8 cellular contexts compared by ENCODE assay signal in the genomic region with DNA sequence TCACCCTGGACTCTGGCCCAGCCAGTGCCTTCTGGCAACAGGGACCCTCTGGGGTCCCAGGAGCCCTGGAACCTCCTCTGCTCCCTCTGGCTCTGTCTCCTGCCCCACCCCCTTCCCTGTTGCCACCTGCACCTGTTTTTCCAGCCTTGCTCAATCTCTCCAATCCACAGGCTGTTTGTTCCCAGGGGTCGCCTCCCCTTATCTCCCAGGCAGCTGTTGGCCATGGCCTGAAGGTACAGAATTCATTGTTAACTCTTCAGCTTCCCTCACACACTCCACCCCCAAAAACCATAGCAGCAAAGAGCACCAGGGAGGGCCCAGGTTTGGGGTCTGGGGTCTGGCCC. TPM values are rescaled to one million over a fixed set of nuclear protein-coding genes. Genes with fewer than 3 reads are reported as not detected.
DNase-seq lines count a peak whose midpoint lies in the region; ATAC-seq and TF ChIP-seq lines count a peak whose summit lies in the region.

No MANE protein-coding gene starts in this region.

- 25 to 32% (median 32%) methylated on average over 1 of the region's 1 CpG for WGBS in psoas muscle, 3 donors

- no peak overlapping the region for H3K4me3 ChIP-seq in coronary artery
- H3K4me3 ChIP-seq in psoas muscle, result peak overlapping the region; percentile 6

- peaks cover 37% of the 10 kb centered on the region for H3K4me1 ChIP-seq in psoas muscle

- H3K27me3 ChIP-seq in psoas muscle (ENCODE audit: insufficient read depth in 3 of 3, low read length in 2 of 3), result no peaks in the 10 kb centered on the region

- no peaks in the 10 kb centered on the region for H3K36me3 ChIP-seq in psoas muscle (ENCODE audit: insufficient read depth in 1 of 2, low read depth in 1 of 2)

- peak overlapping the region; percentile 88 to 97 for H3K27ac ChIP-seq in coronary artery
- peak overlapping the region; percentile 94 for H3K27ac ChIP-seq in psoas muscle

- DNase-seq in DMS 273 treated with DMSO at 0.1 percent for 48 hours (lab: John Stamatoyannopoulos, UW) (peak; percentile 55), NCI-H2171 treated with DMSO at 0.1 percent for 48 hours (lab: John Stamatoyannopoulos, UW) (peak; percentile 98), coronary artery (ENCODE audit: low spot score) (no peak), psoas muscle (no peak), cortex of kidney (lab: John Stamatoyannopoulos, UW) (no peak), Ammon's horn (ENCODE audit: low spot score) (no peak)
- no peak for DNase-seq in stimulated activated naive CD4-positive, alpha-beta T cell treated with Interleukin-2 at 50 U/mL for 16 hours (lab: John Stamatoyannopoulos, UW)
- DNase-seq in activated CD4-positive, alpha-beta T cell treated with anti-CD3 and anti-CD28 coated beads, Interleukin-2, amount 50 U/mL, for 48 hours, result no peak

- no peak for TF ChIP-seq CTCF in coronary artery (IDR thresholded peaks at IDR 0.05)
- no peak for TF ChIP-seq CTCF in psoas muscle (IDR thresholded peaks at IDR 0.05)

- H3K9me3 ChIP-seq in psoas muscle, result no peaks in the 10 kb centered on the region

- peak in 3 of 4 donors; percentile 7 to 32 (median 17) for ATAC-seq in psoas muscle

- intact Hi-C loops in psoas muscle (cut with DNase I), result no loop called here

RNA-seq across cellular contexts. Expression of gene TOB1, which starts 39.3 kb away (rescaled TPM):
- 100 to 1,000 TPM in 3 of 4 donors, 10 to 100 TPM in 1; 74.9 to 155 (median 102) TPM for total RNA-seq in psoas muscle
- polyA plus RNA-seq in psoas muscle, result 10 to 100 TPM; 12.8 to 40.9 (median 21.4) TPM

Comparison
In these comparisons a context has a peak if more than half of its experiments do, and no peak if none do; other contexts are left out.
1. DNase-seq: peak in DMS 273 treated with DMSO at 0.1 percent for 48 hours (single experiment) and NCI-H2171 treated with DMSO at 0.1 percent for 48 hours (single experiment); none in coronary artery (single experiment), psoas muscle (0 of 2), cortex of kidney (single experiment), Ammon's horn (single experiment), stimulated activated naive CD4-positive, alpha-beta T cell treated with Interleukin-2 at 50 U/mL for 16 hours (single experiment) and activated CD4-positive, alpha-beta T cell treated with anti-CD3 and anti-CD28 coated beads, Interleukin-2, amount 50 U/mL, for 48 hours (0 of 2).